8 cellular contexts compared by ENCODE assay signal in the genomic region with DNA sequence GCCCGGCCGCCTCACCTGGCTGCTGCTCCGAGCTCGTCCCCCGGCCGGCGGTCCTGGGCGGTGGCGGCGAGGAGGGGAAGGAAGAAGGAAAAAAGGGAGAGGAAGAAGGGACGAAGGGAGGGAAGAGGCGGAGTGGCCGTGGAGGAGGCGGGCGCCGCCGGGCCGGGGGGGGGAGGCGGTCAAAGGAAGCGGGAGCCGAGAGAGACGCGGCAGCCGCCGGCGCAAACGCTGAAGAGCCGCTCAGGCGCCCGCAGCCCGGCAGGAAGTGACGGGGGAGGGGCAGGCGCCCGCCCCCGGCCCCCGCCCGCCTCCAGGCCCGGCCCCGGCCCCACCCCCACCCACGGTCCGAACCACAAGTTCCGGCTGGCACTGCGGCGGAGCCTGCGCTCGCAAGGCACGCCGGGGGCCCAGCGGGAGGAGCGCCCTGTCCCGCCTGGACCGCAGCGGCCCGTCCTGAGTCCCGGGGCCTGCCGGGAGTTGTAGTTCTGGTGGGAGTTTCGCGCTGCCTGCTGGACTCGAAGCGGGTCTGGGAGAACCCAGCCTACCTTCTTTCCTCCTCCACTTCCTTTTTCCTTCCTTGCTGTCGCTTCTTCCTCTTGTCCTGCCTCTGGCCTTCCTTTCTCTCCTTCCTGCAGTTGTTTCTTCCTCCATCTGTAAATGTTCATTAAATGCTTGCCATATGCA. TPM values are rescaled to one million over a fixed set of nuclear protein-coding genes. Genes with fewer than 3 reads are reported as not detected.
A peak's percentile ranks its signal among the peaks of the same experiment; 100 is the strongest.
DNase-seq lines count a peak whose midpoint lies in the region; ATAC-seq and TF ChIP-seq lines count a peak whose summit lies in the region.

A gene with protein sequence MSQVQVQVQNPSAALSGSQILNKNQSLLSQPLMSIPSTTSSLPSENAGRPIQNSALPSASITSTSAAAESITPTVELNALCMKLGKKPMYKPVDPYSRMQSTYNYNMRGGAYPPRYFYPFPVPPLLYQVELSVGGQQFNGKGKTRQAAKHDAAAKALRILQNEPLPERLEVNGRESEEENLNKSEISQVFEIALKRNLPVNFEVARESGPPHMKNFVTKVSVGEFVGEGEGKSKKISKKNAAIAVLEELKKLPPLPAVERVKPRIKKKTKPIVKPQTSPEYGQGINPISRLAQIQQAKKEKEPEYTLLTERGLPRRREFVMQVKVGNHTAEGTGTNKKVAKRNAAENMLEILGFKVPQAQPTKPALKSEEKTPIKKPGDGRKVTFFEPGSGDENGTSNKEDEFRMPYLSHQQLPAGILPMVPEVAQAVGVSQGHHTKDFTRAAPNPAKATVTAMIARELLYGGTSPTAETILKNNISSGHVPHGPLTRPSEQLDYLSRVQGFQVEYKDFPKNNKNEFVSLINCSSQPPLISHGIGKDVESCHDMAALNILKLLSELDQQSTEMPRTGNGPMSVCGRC (minus strand): TSS at position 234 of the 684 bp plus-strand sequence. CDS start 22,133 bp downstream, outside the sequence.

- POLR2A ChIA-PET in SK-N-SH (lab: Yijun Ruan, JAX) = interaction anchor here (0.7 to 1.7 kb wide), 2 partner anchors 31 to 62 kb away, joined by 3 to 4 read pairs; a partner anchor contains a TSS

- peaks cover 49% of the 10 kb centered on the region for H3K79me2 ChIP-seq in SK-N-SH (ENCODE audit: insufficient read depth)

- H3K4me2 ChIP-seq in SK-N-SH = peak within 1 kb of the TSS; percentile 96

- peak within 1 kb of the TSS; percentile 100 for H2AFZ ChIP-seq in SK-N-SH (ENCODE audit: low read depth)

- H3K9ac ChIP-seq in SK-N-SH = peak within 1 kb of the TSS; percentile 77

- H3K36me3 ChIP-seq in GM06990 (ENCODE audit: control insufficient read depth, insufficient read depth, low read length) = peaks cover 2% of the 10 kb centered on the region; the same call in 1 of the 2 replicates
- H3K36me3 ChIP-seq in SK-N-SH (replicated peaks in 1 of 2; ENCODE audit: control insufficient read depth in 1 of 2, insufficient read depth in 2 of 2, low read length in 1 of 2) = peaks cover 3 to 14% of the 10 kb centered on the region in 2 experiments

- H4K20me1 ChIP-seq in SK-N-SH (ENCODE audit: insufficient read depth) = peaks cover 40% of the 10 kb centered on the region

- no peaks in the 10 kb centered on the region for H3K9me2 ChIP-seq in SK-N-SH

- no peak for TF ChIP-seq EP300 in SK-N-SH (IDR thresholded peaks at IDR 0.05; ENCODE audit: borderline replicate concordance in 1 of 2, low read depth in 1 of 2, low read length in 1 of 2)

- peak within 1 kb of the TSS; percentile 44 to 82; a peak in 3 of 4 replicates for H3K27ac ChIP-seq in SK-N-SH (ENCODE audit: low read depth in 2 of 2, low read length in 1 of 2)
- peak within 1 kb of the TSS; percentile 88 for H3K27ac ChIP-seq in substantia nigra (ENCODE audit: low read depth, low read length, poor library complexity, severe bottlenecking)

- peaks cover 5% of the 10 kb centered on the region for H3F3A ChIP-seq in SK-N-SH (replicated peaks; ENCODE audit: insufficient read depth)

- DNase-seq in GM06990 (ENCODE audit: extremely low read depth, insufficient read length) = peak; percentile 97
- DNase-seq in NCI-H1092 (lab: John Stamatoyannopoulos, UW) = peak; percentile 91
- DNase-seq in SK-N-SH = peak; percentile 99
- peak; percentile 94 for DNase-seq in activated naive CD4-positive, alpha-beta T cell treated with anti-CD3 and anti-CD28 coated beads, Interleukin-2, amount 50 U/mL, for 16 hours
- DNase-seq in germinal center (ENCODE audit: low spot score) = peak; percentile 98
- peak; percentile 67 for DNase-seq in non-pigmented ciliary epithelial cell (ENCODE audit: low read depth)
- DNase-seq in substantia nigra (lab: John Stamatoyannopoulos, UW) = peak; percentile 53 to 99 (median 93)

- H3K27me3 ChIP-seq in GM06990 (replicated peaks; ENCODE audit: control insufficient read depth, insufficient read depth, low read length) (no peaks in the 10 kb centered on the region), SK-N-SH (ENCODE audit: insufficient read depth) (no peaks in the 10 kb centered on the region)

- CTCF ChIA-PET in SK-N-SH (lab: Yijun Ruan, JAX) = interaction anchor here (1.1 to 1.8 kb wide), 3 partner anchors 28 to 55 kb away, joined by 3 to 9 read pairs (median 5); no protein-coding TSS in a partner anchor

- H3K9me3 ChIP-seq in SK-N-SH = no peaks in the 10 kb centered on the region

- peak; percentile 85 for ATAC-seq in HG02571 (IDR thresholded peaks at IDR 0.05; ENCODE audit: unreplicated experiment)

- H3K4me1 ChIP-seq in SK-N-SH (ENCODE audit: control insufficient read depth in 1 of 2, insufficient read depth in 2 of 2, low read depth in 1 of 2, low read length in 1 of 2) = no peaks in the 10 kb centered on the region; a peak in 1 of 4 replicates

- WGBS in SK-N-SH (ENCODE audit: low lambda C conversion rate) = under 1% methylated on average over 32 of the region's 61 CpGs

- TF ChIP-seq CTCF in GM06990 (IDR thresholded peaks at IDR 0.05; ENCODE audit: insufficient read depth, low read length, poor library complexity, severe bottlenecking) = no peak
- TF ChIP-seq CTCF in SK-N-SH (IDR thresholded peaks at IDR 0.05) = no peak

- TF ChIP-seq RAD21 in SK-N-SH (IDR thresholded peaks at IDR 0.05; ENCODE audit: low read length) = no peak

- H3K4me3 ChIP-seq in GM06990 (replicated peaks; ENCODE audit: low read depth, low read length) = peak within 1 kb of the TSS; percentile 70
- peak within 1 kb of the TSS; percentile 62 to 78 for H3K4me3 ChIP-seq in SK-N-SH (ENCODE audit: low read depth in 2 of 2, low read length in 1 of 2)

TF ChIP-seq in SK-N-SH, 30 proteins besides CTCF, POLR2A, EP300 and RAD21 (continues in another document):
- TF ChIP-seq GABPA (IDR thresholded peaks at IDR 0.05; ENCODE audit: low read depth) = peak; percentile 64
- TF ChIP-seq TCF12 (IDR thresholded peaks at IDR 0.05) = peak; percentile 19; the same call in 1 of the 2 replicates
- no peak for TF ChIP-seq RCOR1 (IDR thresholded peaks at IDR 0.05; ENCODE audit: low read length)
- no peak for TF ChIP-seq RFX5 (IDR thresholded peaks at IDR 0.05; ENCODE audit: low read length)
- TF ChIP-seq, protein P1, sequence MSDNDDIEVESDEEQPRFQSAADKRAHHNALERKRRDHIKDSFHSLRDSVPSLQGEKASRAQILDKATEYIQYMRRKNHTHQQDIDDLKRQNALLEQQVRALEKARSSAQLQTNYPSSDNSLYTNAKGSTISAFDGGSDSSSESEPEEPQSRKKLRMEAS (IDR thresholded peaks at IDR 0.05; ENCODE audit: low read depth) = no peak
- no peak for TF ChIP-seq NFIC (IDR thresholded peaks at IDR 0.05; ENCODE audit: borderline replicate concordance)
- TF ChIP-seq POLR2AphosphoS5 (IDR thresholded peaks at IDR 0.05; ENCODE audit: low read depth, low read length) = peak; percentile 77
- TF ChIP-seq, protein P2, sequence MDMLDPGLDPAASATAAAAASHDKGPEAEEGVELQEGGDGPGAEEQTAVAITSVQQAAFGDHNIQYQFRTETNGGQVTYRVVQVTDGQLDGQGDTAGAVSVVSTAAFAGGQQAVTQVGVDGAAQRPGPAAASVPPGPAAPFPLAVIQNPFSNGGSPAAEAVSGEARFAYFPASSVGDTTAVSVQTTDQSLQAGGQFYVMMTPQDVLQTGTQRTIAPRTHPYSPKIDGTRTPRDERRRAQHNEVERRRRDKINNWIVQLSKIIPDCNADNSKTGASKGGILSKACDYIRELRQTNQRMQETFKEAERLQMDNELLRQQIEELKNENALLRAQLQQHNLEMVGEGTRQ (IDR thresholded peaks at IDR 0.05; ENCODE audit: borderline replicate concordance, low read depth, low read length) = no peak
- TF ChIP-seq MXI1 (IDR thresholded peaks at IDR 0.05; ENCODE audit: low read depth, low read length) = peak; percentile 12; the same call in 1 of the 2 replicates
- peak; percentile 44 for TF ChIP-seq NRF1 (IDR thresholded peaks at IDR 0.05; ENCODE audit: low read depth, low read length)
- no peak for TF ChIP-seq FOSL2 (IDR thresholded peaks at IDR 0.05; ENCODE audit: borderline replicate concordance, low read depth)
- TF ChIP-seq TAF1 (IDR thresholded peaks at IDR 0.05; ENCODE audit: borderline replicate concordance, low read depth, low read length) = peak; percentile 88
- TF ChIP-seq, protein P3, sequence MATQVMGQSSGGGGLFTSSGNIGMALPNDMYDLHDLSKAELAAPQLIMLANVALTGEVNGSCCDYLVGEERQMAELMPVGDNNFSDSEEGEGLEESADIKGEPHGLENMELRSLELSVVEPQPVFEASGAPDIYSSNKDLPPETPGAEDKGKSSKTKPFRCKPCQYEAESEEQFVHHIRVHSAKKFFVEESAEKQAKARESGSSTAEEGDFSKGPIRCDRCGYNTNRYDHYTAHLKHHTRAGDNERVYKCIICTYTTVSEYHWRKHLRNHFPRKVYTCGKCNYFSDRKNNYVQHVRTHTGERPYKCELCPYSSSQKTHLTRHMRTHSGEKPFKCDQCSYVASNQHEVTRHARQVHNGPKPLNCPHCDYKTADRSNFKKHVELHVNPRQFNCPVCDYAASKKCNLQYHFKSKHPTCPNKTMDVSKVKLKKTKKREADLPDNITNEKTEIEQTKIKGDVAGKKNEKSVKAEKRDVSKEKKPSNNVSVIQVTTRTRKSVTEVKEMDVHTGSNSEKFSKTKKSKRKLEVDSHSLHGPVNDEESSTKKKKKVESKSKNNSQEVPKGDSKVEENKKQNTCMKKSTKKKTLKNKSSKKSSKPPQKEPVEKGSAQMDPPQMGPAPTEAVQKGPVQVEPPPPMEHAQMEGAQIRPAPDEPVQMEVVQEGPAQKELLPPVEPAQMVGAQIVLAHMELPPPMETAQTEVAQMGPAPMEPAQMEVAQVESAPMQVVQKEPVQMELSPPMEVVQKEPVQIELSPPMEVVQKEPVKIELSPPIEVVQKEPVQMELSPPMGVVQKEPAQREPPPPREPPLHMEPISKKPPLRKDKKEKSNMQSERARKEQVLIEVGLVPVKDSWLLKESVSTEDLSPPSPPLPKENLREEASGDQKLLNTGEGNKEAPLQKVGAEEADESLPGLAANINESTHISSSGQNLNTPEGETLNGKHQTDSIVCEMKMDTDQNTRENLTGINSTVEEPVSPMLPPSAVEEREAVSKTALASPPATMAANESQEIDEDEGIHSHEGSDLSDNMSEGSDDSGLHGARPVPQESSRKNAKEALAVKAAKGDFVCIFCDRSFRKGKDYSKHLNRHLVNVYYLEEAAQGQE (IDR thresholded peaks at IDR 0.05; ENCODE audit: low read depth, low read length) = 0 out of 2 replicates have a peak, but pooled peaks have one; percentile 19

RNA-seq across cellular contexts. Expression of the gene that starts here (rescaled TPM):
- polyA plus RNA-seq in SK-N-SH (2012; rRNA removed) = 45.2 and 48.2 TPM in 2 replicates
- 53.4 and 58.2 TPM in 2 replicates for polyA plus RNA-seq in SK-N-SH (2012; cell fraction: cytosol; rRNA removed)
- 28.8 and 37.1 TPM in 2 replicates for polyA plus RNA-seq in SK-N-SH (2012; cell fraction: nucleus; rRNA removed)

Comparison
In these comparisons a context has a peak if more than half of its experiments do, and no peak if none do; other contexts are left out.
1. Peak in every context shown above with its lines: DNase-seq, ATAC-seq, H3K4me3 ChIP-seq and H3K27ac ChIP-seq.